In the genomic region with DNA sequence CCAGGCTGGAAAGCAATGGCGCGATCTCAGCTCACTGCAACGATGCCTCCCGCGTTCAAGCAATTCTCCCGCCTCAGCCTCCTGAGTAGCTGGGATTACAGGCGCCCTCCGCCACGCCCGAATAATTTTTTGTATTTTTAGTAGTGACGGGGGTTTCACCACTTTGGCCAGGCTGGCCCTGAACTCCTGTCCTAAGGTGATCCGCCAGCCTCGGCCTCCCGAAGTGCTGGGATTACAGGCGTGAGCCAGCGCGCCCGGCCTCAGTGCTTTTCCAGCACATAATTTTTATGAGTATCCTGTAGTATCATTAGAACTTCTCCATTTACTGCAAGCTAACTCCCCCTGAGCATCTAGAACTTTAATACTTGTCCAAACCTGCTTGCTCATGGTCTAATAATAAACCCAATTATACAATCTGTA, we compare ENCODE assay signal across 2 cellular contexts.
TF ChIP-seq lines count a peak whose summit lies in the region.

No MANE protein-coding gene starts in this region.

TF ChIP-seq in H1, 55 proteins besides CTCF, POLR2A, EP300 and RAD21 (continued from another document):
- TF ChIP-seq, protein P1, sequence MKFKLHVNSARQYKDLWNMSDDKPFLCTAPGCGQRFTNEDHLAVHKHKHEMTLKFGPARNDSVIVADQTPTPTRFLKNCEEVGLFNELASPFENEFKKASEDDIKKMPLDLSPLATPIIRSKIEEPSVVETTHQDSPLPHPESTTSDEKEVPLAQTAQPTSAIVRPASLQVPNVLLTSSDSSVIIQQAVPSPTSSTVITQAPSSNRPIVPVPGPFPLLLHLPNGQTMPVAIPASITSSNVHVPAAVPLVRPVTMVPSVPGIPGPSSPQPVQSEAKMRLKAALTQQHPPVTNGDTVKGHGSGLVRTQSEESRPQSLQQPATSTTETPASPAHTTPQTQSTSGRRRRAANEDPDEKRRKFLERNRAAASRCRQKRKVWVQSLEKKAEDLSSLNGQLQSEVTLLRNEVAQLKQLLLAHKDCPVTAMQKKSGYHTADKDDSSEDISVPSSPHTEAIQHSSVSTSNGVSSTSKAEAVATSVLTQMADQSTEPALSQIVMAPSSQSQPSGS (IDR thresholded peaks at IDR 0.05; ENCODE audit: low read length): no peak
- TF ChIP-seq RNF2 (IDR thresholded peaks at IDR 0.05; ENCODE audit: borderline replicate concordance, low read depth, low read length, missing control alignments, poor library complexity, severe bottlenecking): no peak
- TF ChIP-seq, protein P2, sequence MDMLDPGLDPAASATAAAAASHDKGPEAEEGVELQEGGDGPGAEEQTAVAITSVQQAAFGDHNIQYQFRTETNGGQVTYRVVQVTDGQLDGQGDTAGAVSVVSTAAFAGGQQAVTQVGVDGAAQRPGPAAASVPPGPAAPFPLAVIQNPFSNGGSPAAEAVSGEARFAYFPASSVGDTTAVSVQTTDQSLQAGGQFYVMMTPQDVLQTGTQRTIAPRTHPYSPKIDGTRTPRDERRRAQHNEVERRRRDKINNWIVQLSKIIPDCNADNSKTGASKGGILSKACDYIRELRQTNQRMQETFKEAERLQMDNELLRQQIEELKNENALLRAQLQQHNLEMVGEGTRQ (IDR thresholded peaks at IDR 0.05; ENCODE audit: low read length): no peak
- no peak for TF ChIP-seq GABPA (IDR thresholded peaks at IDR 0.05; ENCODE audit: borderline replicate concordance, insufficient read depth, low read length)
- TF ChIP-seq HDAC2 (IDR thresholded peaks at IDR 0.05; ENCODE audit: borderline replicate concordance in 1 of 2, low read depth in 2 of 2, low read length in 2 of 2): no peak
- TF ChIP-seq BACH1 (IDR thresholded peaks at IDR 0.05; ENCODE audit: low read length): no peak
- TF ChIP-seq ZNF274 (IDR thresholded peaks at IDR 0.05; ENCODE audit: borderline replicate concordance, extremely low read depth, low read length): no peak
- TF ChIP-seq FOSL1 (IDR thresholded peaks at IDR 0.05; ENCODE audit: insufficient read depth, low read depth, low read length): no peak
- no peak for TF ChIP-seq SP2 (IDR thresholded peaks at IDR 0.05; ENCODE audit: low read length)
- no peak for TF ChIP-seq EGR1 (IDR thresholded peaks at IDR 0.05; ENCODE audit: borderline replicate concordance, low read depth, low read length)
- no peak for TF ChIP-seq KDM4A (IDR thresholded peaks at IDR 0.05; ENCODE audit: low read depth, low read length, severe bottlenecking)
- no peak for TF ChIP-seq SIRT6 (IDR thresholded peaks at IDR 0.05; ENCODE audit: low read length)

TF ChIP-seq in neural cell, 6 proteins besides CTCF, POLR2A, EP300 and RAD21 (continued from another document):
- TF ChIP-seq, protein P3, sequence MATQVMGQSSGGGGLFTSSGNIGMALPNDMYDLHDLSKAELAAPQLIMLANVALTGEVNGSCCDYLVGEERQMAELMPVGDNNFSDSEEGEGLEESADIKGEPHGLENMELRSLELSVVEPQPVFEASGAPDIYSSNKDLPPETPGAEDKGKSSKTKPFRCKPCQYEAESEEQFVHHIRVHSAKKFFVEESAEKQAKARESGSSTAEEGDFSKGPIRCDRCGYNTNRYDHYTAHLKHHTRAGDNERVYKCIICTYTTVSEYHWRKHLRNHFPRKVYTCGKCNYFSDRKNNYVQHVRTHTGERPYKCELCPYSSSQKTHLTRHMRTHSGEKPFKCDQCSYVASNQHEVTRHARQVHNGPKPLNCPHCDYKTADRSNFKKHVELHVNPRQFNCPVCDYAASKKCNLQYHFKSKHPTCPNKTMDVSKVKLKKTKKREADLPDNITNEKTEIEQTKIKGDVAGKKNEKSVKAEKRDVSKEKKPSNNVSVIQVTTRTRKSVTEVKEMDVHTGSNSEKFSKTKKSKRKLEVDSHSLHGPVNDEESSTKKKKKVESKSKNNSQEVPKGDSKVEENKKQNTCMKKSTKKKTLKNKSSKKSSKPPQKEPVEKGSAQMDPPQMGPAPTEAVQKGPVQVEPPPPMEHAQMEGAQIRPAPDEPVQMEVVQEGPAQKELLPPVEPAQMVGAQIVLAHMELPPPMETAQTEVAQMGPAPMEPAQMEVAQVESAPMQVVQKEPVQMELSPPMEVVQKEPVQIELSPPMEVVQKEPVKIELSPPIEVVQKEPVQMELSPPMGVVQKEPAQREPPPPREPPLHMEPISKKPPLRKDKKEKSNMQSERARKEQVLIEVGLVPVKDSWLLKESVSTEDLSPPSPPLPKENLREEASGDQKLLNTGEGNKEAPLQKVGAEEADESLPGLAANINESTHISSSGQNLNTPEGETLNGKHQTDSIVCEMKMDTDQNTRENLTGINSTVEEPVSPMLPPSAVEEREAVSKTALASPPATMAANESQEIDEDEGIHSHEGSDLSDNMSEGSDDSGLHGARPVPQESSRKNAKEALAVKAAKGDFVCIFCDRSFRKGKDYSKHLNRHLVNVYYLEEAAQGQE (IDR thresholded peaks at IDR 0.05; ENCODE audit: borderline replicate concordance): no peak
- no peak for TF ChIP-seq POLR2AphosphoS5 (IDR thresholded peaks at IDR 0.05)
- no peak for TF ChIP-seq MXI1 (conservative IDR thresholded peaks at IDR 0.05; ENCODE audit: poor library complexity, severe bottlenecking)
- TF ChIP-seq SMC3 (conservative IDR thresholded peaks at IDR 0.05; ENCODE audit: poor library complexity): no peak
- no peak for TF ChIP-seq TAF1 (IDR thresholded peaks at IDR 0.05; ENCODE audit: low read depth)
